Comparison of ENCODE assay signal across 8 cellular contexts in genomic region chr6:31158140-31158862, GRCh38. TPM values are rescaled to one million over a fixed set of nuclear protein-coding genes. Genes with fewer than 3 reads are reported as not detected.
A peak's percentile ranks its signal among the peaks of the same experiment; 100 is the strongest.
DNase-seq lines count a peak whose midpoint lies in the region; TF ChIP-seq lines count a peak whose summit lies in the region.

TSS of gene TCF19 (plus strand) at chr6:31158589. CDS start at chr6:31159470, 881 bp downstream.

- peak within 1 kb of the TSS; percentile 98 for H3K4me3 Mint-ChIP-seq in neural progenitor cell

- TF ChIP-seq CTCF in HFF-Myc (IDR thresholded peaks at IDR 0.05; ENCODE audit: low read depth, low read length, missing control alignments) (no peak), fibroblast of villous mesenchyme (IDR thresholded peaks at IDR 0.05; ENCODE audit: insufficient read depth, low read depth, low read length) (no peak), neural progenitor cell (IDR thresholded peaks at IDR 0.05) (no peak)

- peaks cover 2% of the 10 kb centered on the region for H3K27me3 Mint-ChIP-seq in neural progenitor cell (ENCODE audit: insufficient read depth, low read depth)

- H3K27me3 ChIP-seq in SJSA1 (replicated peaks), result no peaks in the 10 kb centered on the region
- peaks cover 12% of the 10 kb centered on the region for H3K27me3 ChIP-seq in neural progenitor cell
- no peaks in the 10 kb centered on the region for H3K27me3 ChIP-seq in stomach smooth muscle (ENCODE audit: control insufficient read depth in 1 of 2, insufficient read depth in 2 of 2, low read length in 2 of 2)

- peak within 1 kb of the TSS; percentile 74 for H3K27ac Mint-ChIP-seq in neural progenitor cell

- peak within 1 kb of the TSS; percentile 76 for H3K4me3 ChIP-seq in HFF-Myc (replicated peaks; ENCODE audit: low read depth, low read length)
- H3K4me3 ChIP-seq in SJSA1, result peak within 1 kb of the TSS; percentile 62
- H3K4me3 ChIP-seq in fibroblast of villous mesenchyme (ENCODE audit: low read depth, low read length), result peak within 1 kb of the TSS; percentile 79
- peak within 1 kb of the TSS; percentile 87 for H3K4me3 ChIP-seq in neural progenitor cell
- peak within 1 kb of the TSS; percentile 80 to 86 for H3K4me3 ChIP-seq in stomach smooth muscle (ENCODE audit: low read length in 2 of 2)

- H3K4me1 Mint-ChIP-seq in neural progenitor cell, result peaks cover 26% of the 10 kb centered on the region

- DNase-seq in GM04503 (ENCODE audit: low read depth) (peak; percentile 95), HFF-Myc (ENCODE audit: extremely low read depth, low read depth) (peak; percentile 99), MV-4-11 (lab: John Stamatoyannopoulos, UW) (peak; percentile 98), SJSA1 (ENCODE audit: low read depth in 1 of 2, low spot score in 2 of 2) (peak; percentile 99), fibroblast of villous mesenchyme (ENCODE audit: low read depth) (peak; percentile 99), neural progenitor cell (ENCODE audit: low spot score) (peak; percentile 98)
- peak; percentile 100 for DNase-seq in activated gamma-delta T cell treated with anti-CD3 and anti-CD28 coated beads, Interleukin-2, amount 50 U/mL, for 16 hours (ENCODE audit: low read depth)

- H3K9me3 Mint-ChIP-seq in neural progenitor cell, result no peaks in the 10 kb centered on the region

- H3K4me1 ChIP-seq in SJSA1 (replicated peaks), result peaks cover 17% of the 10 kb centered on the region
- H3K4me1 ChIP-seq in neural progenitor cell, result peaks cover 10% of the 10 kb centered on the region
- peaks cover 22% of the 10 kb centered on the region for H3K4me1 ChIP-seq in stomach smooth muscle (ENCODE audit: control insufficient read depth, insufficient read depth, low read length)

- peaks cover 15% of the 10 kb centered on the region for H3K36me3 Mint-ChIP-seq in neural progenitor cell

- H3K36me3 ChIP-seq in SJSA1 (peaks cover 60% of the 10 kb centered on the region), neural progenitor cell (peaks cover 5% of the 10 kb centered on the region), stomach smooth muscle (ENCODE audit: control insufficient read depth in 2 of 2, insufficient read depth in 2 of 2, low read length in 2 of 2) (peaks cover 6 to 13% of the 10 kb centered on the region in 2 donors)

- H2AFZ ChIP-seq in neural progenitor cell (replicated peaks), result peak within 1 kb of the TSS; percentile 90

- peak within 1 kb of the TSS; percentile 93 for H3K4me2 ChIP-seq in neural progenitor cell

- H3K27ac ChIP-seq in SJSA1, result peak within 1 kb of the TSS; percentile 59
- H3K27ac ChIP-seq in neural progenitor cell, result no peak within 1 kb of the TSS
- H3K27ac ChIP-seq in stomach smooth muscle (ENCODE audit: low read length), result peak within 1 kb of the TSS; percentile 60

- no peaks in the 10 kb centered on the region for H4K20me1 ChIP-seq in neural progenitor cell (ENCODE audit: low read depth)

- H3K79me2 ChIP-seq in neural progenitor cell (ENCODE audit: low read depth), result peaks cover 11% of the 10 kb centered on the region

- no peaks in the 10 kb centered on the region for H3K9me3 ChIP-seq in SJSA1 (replicated peaks)
- no peaks in the 10 kb centered on the region for H3K9me3 ChIP-seq in neural progenitor cell (ENCODE audit: low read depth)
- H3K9me3 ChIP-seq in stomach smooth muscle (ENCODE audit: control insufficient read depth in 2 of 2, low read length in 2 of 2), result no peaks in the 10 kb centered on the region

- peaks cover 14% of the 10 kb centered on the region for H3F3A ChIP-seq in neural progenitor cell (ENCODE audit: low read depth)

- peak within 1 kb of the TSS; percentile 50 for H3K9ac ChIP-seq in neural progenitor cell
- peak within 1 kb of the TSS; percentile 73 to 86 for H3K9ac ChIP-seq in stomach smooth muscle (ENCODE audit: low read length in 2 of 2)

RNA-seq across cellular contexts. Expression of gene TCF19, which starts in this region (rescaled TPM):
- total RNA-seq in SJSA1 (2014; rRNA removed; shearing (Covaris generic)), result 61.4 and 68.1 TPM in 2 replicates
- total RNA-seq in fibroblast of villous mesenchyme (20.7 and 22.2 TPM in 2 replicates), neural progenitor cell (ENCODE audit: low replicate concordance) (6.2 and 9.5 TPM in 2 replicates)
